In the genomic region with DNA sequence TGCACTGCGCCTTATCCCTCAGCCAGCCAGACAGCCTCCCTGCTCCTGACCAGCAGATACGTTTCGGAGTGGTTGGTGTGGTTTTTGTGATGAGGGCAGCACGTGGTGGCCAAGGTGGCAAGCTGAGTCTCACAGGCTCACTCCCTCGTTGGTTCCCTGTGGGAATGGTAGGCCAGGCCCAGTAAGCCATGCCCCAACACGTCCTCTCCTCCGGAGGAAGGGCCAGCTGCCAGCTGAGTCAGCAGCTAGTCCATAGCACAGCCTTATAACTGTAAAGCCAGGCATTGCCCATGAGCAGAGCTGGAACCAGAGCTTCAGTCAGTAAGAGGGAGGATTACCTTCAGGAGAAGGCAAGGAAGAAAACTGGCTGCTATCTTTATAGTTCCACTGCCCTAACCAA, we compare ENCODE assay signal across 8 cellular contexts. TPM values are rescaled to one million over a fixed set of nuclear protein-coding genes. Genes with fewer than 3 reads are reported as not detected.
A peak's percentile ranks its signal among the peaks of the same experiment; 100 is the strongest.
DNase-seq lines count a peak whose midpoint lies in the region; ATAC-seq and TF ChIP-seq lines count a peak whose summit lies in the region.

No MANE protein-coding gene starts in this region.

- WGBS in right lobe of liver (ENCODE audit: insufficient coverage, low coverage, low lambda C conversion rate, missing lambda C conversion rate): 54% methylated on average over 7 of the region's 7 CpGs

- no peak overlapping the region for H3K27ac ChIP-seq in right lobe of liver

- peaks cover 0 to 5% (median 2%) of the 10 kb centered on the region in 4 donors for H3K4me1 ChIP-seq in right lobe of liver

- ATAC-seq in right lobe of liver (peak; percentile 30 to 55 (median 46)), GM18858 (IDR thresholded peaks at IDR 0.05; ENCODE audit: unreplicated experiment) (no peak), GM21526 (IDR thresholded peaks at IDR 0.05; ENCODE audit: low FRiP score, unreplicated experiment) (no peak), HG02610 (IDR thresholded peaks at IDR 0.05; ENCODE audit: unreplicated experiment) (no peak)

- TF ChIP-seq CTCF in AG09309 (IDR thresholded peaks at IDR 0.05; ENCODE audit: control insufficient read depth, insufficient read depth, low read depth, low read length, missing control alignments): no peak
- no peak for TF ChIP-seq CTCF in right lobe of liver (IDR thresholded peaks at IDR 0.05)

- no peaks in the 10 kb centered on the region for H3K9me3 ChIP-seq in right lobe of liver

- intact Hi-C loops in right lobe of liver (cut with DNase I): no loop called here

- TF ChIP-seq POLR2A in right lobe of liver (IDR thresholded peaks at IDR 0.05): no peak

- H3K4me3 ChIP-seq in AG09309 (ENCODE audit: control insufficient read depth, low read depth, low read length) (no peak overlapping the region), right lobe of liver (no peak overlapping the region)

- H3K27me3 ChIP-seq in right lobe of liver: no peaks in the 10 kb centered on the region

- H3K36me3 ChIP-seq in right lobe of liver: peaks cover 0 to 22% (median 11%) of the 10 kb centered on the region in 4 donors

- DNase-seq in AG09309 (ENCODE audit: low read depth) (peak; percentile 37), HT1080 (ENCODE audit: low read depth) (peak; percentile 75), astrocyte of the hippocampus (ENCODE audit: low read depth, low spot score) (peak; percentile 90), right lobe of liver (peak in 2 of 3 donors; percentile 41 to 56), NOMO-1 treated with dmso at 0.1 percent for 144 hours (lab: John Stamatoyannopoulos, UW; ENCODE audit: unreplicated experiment) (no peak)

RNA-seq across cellular contexts. Expression of gene SZRD1, which starts 29.5 kb away (rescaled TPM):
- 158 and 175 TPM in 2 replicates for total RNA-seq in HT1080 (2014; rRNA removed; shearing (Covaris generic))
- polyA plus RNA-seq in HT1080 (2015; cell fraction: cytosol; rRNA removed): 155 and 159 TPM in 2 replicates
- 67.2 and 68.4 TPM in 2 replicates for polyA plus RNA-seq in HT1080 (2015; cell fraction: nucleus; rRNA removed)
- total RNA-seq in right lobe of liver: 10 to 100 TPM; 41.4 to 57.8 (median 47.5) TPM

RNA-seq across cellular contexts. Expression of gene SPATA21, which starts 40.6 kb away (rescaled TPM):
- total RNA-seq in HT1080 (2014; rRNA removed; shearing (Covaris generic)): not detected in 2 replicates
- polyA plus RNA-seq in HT1080 (2015; cell fraction: cytosol; rRNA removed): not detected in 2 replicates
- not detected in 2 replicates for polyA plus RNA-seq in HT1080 (2015; cell fraction: nucleus; rRNA removed)
- 1 to 10 TPM in 2 of 6 experiments, not detected in 4; 1.6 to 1.8 TPM for total RNA-seq in right lobe of liver

RNA-seq across cellular contexts. Expression of gene NECAP2, which starts 43.9 kb away (rescaled TPM):
- total RNA-seq in HT1080 (2014; rRNA removed; shearing (Covaris generic)): 104 and 117 TPM in 2 replicates
- polyA plus RNA-seq in HT1080 (2015; cell fraction: cytosol; rRNA removed): 62.8 and 66.9 TPM in 2 replicates
- polyA plus RNA-seq in HT1080 (2015; cell fraction: nucleus; rRNA removed): 72.0 and 77.8 TPM in 2 replicates
- total RNA-seq in right lobe of liver: 10 to 100 TPM; 13.9 to 28.3 (median 24.2) TPM

RNA-seq across cellular contexts. Expression of gene FBXO42, which starts 44.3 kb away (rescaled TPM):
- total RNA-seq in HT1080 (2014; rRNA removed; shearing (Covaris generic)): 9.7 and 12.8 TPM in 2 replicates
- 8.7 and 15.1 TPM in 2 replicates for polyA plus RNA-seq in HT1080 (2015; cell fraction: cytosol; rRNA removed)
- polyA plus RNA-seq in HT1080 (2015; cell fraction: nucleus; rRNA removed): 13.2 TPM in 2 replicates
- 10 to 100 TPM in 3 of 6 experiments, 1 to 10 TPM in 3; 7.9 to 14.1 (median 10.2) TPM for total RNA-seq in right lobe of liver

Comparison
In these comparisons a context has a peak if more than half of its experiments do, and no peak if none do; other contexts are left out.
1. ATAC-seq: peak in right lobe of liver (4 of 4); none in GM18858 (single experiment), GM21526 (single experiment) and HG02610 (single experiment).